1 cellular context compared by ENCODE assay signal in genomic region chr6:55827818-55828522, GRCh38.
TF ChIP-seq lines count a peak whose summit lies in the region.

No MANE protein-coding gene starts in this region.

TF ChIP-seq in GM23338, 12 proteins besides CTCF, POLR2A, EP300 and RAD21 (continued from another document):
- TF ChIP-seq ZNF462 (CRISPR knock-in tag; IDR thresholded peaks at IDR 0.05), result no peak
- no peak for TF ChIP-seq NANOG (IDR thresholded peaks at IDR 0.05; ENCODE audit: borderline replicate concordance)
- TF ChIP-seq ETS1 (IDR thresholded peaks at IDR 0.05), result no peak
- no peak for TF ChIP-seq EZH2phosphoT487 (IDR thresholded peaks at IDR 0.05; ENCODE audit: unreplicated experiment)
- TF ChIP-seq POLR2AphosphoS5 (IDR thresholded peaks at IDR 0.05; ENCODE audit: low read depth), result no peak
- TF ChIP-seq REST (IDR thresholded peaks at IDR 0.05; ENCODE audit: unreplicated experiment), result no peak
- no peak for TF ChIP-seq JUNB (IDR thresholded peaks at IDR 0.05; ENCODE audit: unreplicated experiment)
- TF ChIP-seq CREB1 (CRISPR knock-in tag; IDR thresholded peaks at IDR 0.05; ENCODE audit: low read depth), result no peak
